Comparison of ENCODE assay signal across 8 cellular contexts in genomic region chr11:94776351-94777321, GRCh38. TPM values are rescaled to one million over a fixed set of nuclear protein-coding genes. Genes with fewer than 3 reads are reported as not detected.
DNase-seq lines count a peak whose midpoint lies in the region; ATAC-seq and TF ChIP-seq lines count a peak whose summit lies in the region.

No MANE protein-coding gene starts in this region.

- H3K36me3 ChIP-seq in stomach = no peaks in the 10 kb centered on the region

- DNase-seq in NCI-H1436 treated with DMSO at 0.1 percent for 48 hours (lab: John Stamatoyannopoulos, UW) (peak; percentile 36), NCI-H1436 (lab: John Stamatoyannopoulos, UW) (no peak), NCI-H774 (lab: John Stamatoyannopoulos, UW) (peak; percentile 33), foreskin keratinocyte (peak; percentile 67 to 82), stomach (peak; percentile 29), dorsolateral prefrontal cortex (no peak)
- no peak for DNase-seq in activated CD4-positive, CD25-positive, alpha-beta regulatory T cell treated with anti-CD3 and anti-CD28 coated beads, Interleukin-2, amount 50 U/mL, for 72 hours

- H3K27me3 ChIP-seq in foreskin keratinocyte = no peaks in the 10 kb centered on the region
- no peaks in the 10 kb centered on the region for H3K27me3 ChIP-seq in stomach
- H3K27me3 ChIP-seq in dorsolateral prefrontal cortex = no peaks in the 10 kb centered on the region

- peak overlapping the region; percentile 52 for H3K27ac ChIP-seq in foreskin keratinocyte
- H3K27ac ChIP-seq in stomach = peak overlapping the region in 2 of 5 donors; percentile 30 to 60
- H3K27ac ChIP-seq in dorsolateral prefrontal cortex = peak overlapping the region in 1 of 59 donors; percentile 29

- intact Hi-C loops in stomach (cut with DNase I; ENCODE audit: low total_unique reads) (no loop called here), dorsolateral prefrontal cortex (cut with DNase I) (no loop called here)

- no peak for TF ChIP-seq POLR2A in stomach (IDR thresholded peaks at IDR 0.05)

- H3K4me3 ChIP-seq in stomach = no peak overlapping the region
- no peak overlapping the region for H3K4me3 ChIP-seq in dorsolateral prefrontal cortex

- TF ChIP-seq CTCF in foreskin keratinocyte (conservative IDR thresholded peaks at IDR 0.05) = no peak
- TF ChIP-seq CTCF in stomach (IDR thresholded peaks at IDR 0.05) = no peak
- no peak for TF ChIP-seq CTCF in dorsolateral prefrontal cortex (IDR thresholded peaks at IDR 0.05 in 54 of 56, conservative IDR thresholded peaks at IDR 0.05 in 2 of 56; ENCODE audit: low read depth in 1 of 56, partially characterized antibody in 56 of 56)

- peak; percentile 89 for ATAC-seq in foreskin keratinocyte
- no peak for ATAC-seq in HG02970 (IDR thresholded peaks at IDR 0.05; ENCODE audit: low FRiP score, unreplicated experiment)

- no peak for TF ChIP-seq EP300 in stomach (IDR thresholded peaks at IDR 0.05)

- 20 to 43% (median 29%) methylated on average over 5 of the region's 5 CpGs for WGBS in stomach, 5 donors

- no peaks in the 10 kb centered on the region for H3K9me3 ChIP-seq in stomach

- H3K4me1 ChIP-seq in foreskin keratinocyte (peaks cover 74% of the 10 kb centered on the region), stomach (peaks cover 7 to 60% (median 36%) of the 10 kb centered on the region in 4 donors)

RNA-seq across cellular contexts. Expression of gene AMOTL1, which starts 8.5 kb away (rescaled TPM):
- total RNA-seq in foreskin keratinocyte (158 and 182 TPM in 2 replicates), stomach (10 to 100 TPM; 11.0 to 46.3 (median 38.4) TPM), dorsolateral prefrontal cortex (10 to 100 TPM; 13.5 to 35.0 (median 20.8) TPM)
- polyA plus RNA-seq in foreskin keratinocyte (25.6 and 26.8 TPM in 2 replicates), stomach (1 to 10 TPM; 5.0 to 7.0 (median 6.1) TPM)

Comparison
In these comparisons a context has a peak if more than half of its experiments do, and no peak if none do; other contexts are left out.
1. DNase-seq: peak in NCI-H1436 treated with DMSO at 0.1 percent for 48 hours (single experiment), NCI-H774 (single experiment), foreskin keratinocyte (2 of 2) and stomach (single experiment); none in NCI-H1436 (single experiment), dorsolateral prefrontal cortex (0 of 10) and activated CD4-positive, CD25-positive, alpha-beta regulatory T cell treated with anti-CD3 and anti-CD28 coated beads, Interleukin-2, amount 50 U/mL, for 72 hours (single experiment).